Comparison of ENCODE assay signal across 2 cellular contexts in genomic region chr15:65181582-65182353, GRCh38. TPM values are rescaled to one million over a fixed set of nuclear protein-coding genes. Genes with fewer than 3 reads are reported as not detected.
"Had no signal": no experiment of that assay in that cellular context is flagged by ENCODE, and none has a peak within 500 bp of the region (broad histone marks: within the 10 kb centered on the region; RNA-seq: fewer than 3 reads in every experiment).

No MANE protein-coding gene starts in this region.

RNA-seq across cellular contexts. Expression of gene CILP, which starts 29.5 kb away (rescaled TPM):
- total RNA-seq: activated CD4-positive, alpha-beta T cell treated with anti-CD3 and anti-CD28 coated beads for 36 hours; SK-MEL-5 had no signal
